10 cellular contexts compared by ENCODE assay signal in genomic region chr9:21096901-21097255, GRCh38. TPM values are rescaled to one million over a fixed set of nuclear protein-coding genes. Genes with fewer than 3 reads are reported as not detected.
DNase-seq lines count a peak whose midpoint lies in the region; ATAC-seq and TF ChIP-seq lines count a peak whose summit lies in the region.
"Had no signal": no experiment of that assay in that cellular context is flagged by ENCODE, and none has a peak within 500 bp of the region (broad histone marks: within the 10 kb centered on the region; RNA-seq: fewer than 3 reads in every experiment).

No MANE protein-coding gene starts in this region.

- H3K4me3 ChIP-seq in right atrium auricular region = peak overlapping the region in 1 of 2 donors; percentile 36
- H3K4me3 ChIP-seq in subcutaneous abdominal adipose tissue (ENCODE audit: low read depth in 1 of 5, low read length in 5 of 5) = peak overlapping the region in 3 of 5 donors; percentile 41 to 63 (median 49)

- ATAC-seq in HG02610 (IDR thresholded peaks at IDR 0.05; ENCODE audit: unreplicated experiment) = no peak

- H3K36me3 ChIP-seq in right atrium auricular region (no peaks in the 10 kb centered on the region), subcutaneous abdominal adipose tissue (ENCODE audit: control insufficient read depth in 5 of 5, insufficient read depth in 5 of 5, low read length in 5 of 5) (no peaks in the 10 kb centered on the region)

- H3K27me3 ChIP-seq in right atrium auricular region = no peaks in the 10 kb centered on the region
- H3K27me3 ChIP-seq in subcutaneous abdominal adipose tissue (ENCODE audit: control insufficient read depth in 5 of 5, insufficient read depth in 4 of 5, low read length in 5 of 5) = no peaks in the 10 kb centered on the region

- H3K27me3 Mint-ChIP-seq in activated CD4-positive, alpha-beta T cell treated with anti-CD3 and anti-CD28 coated beads, Interleukin-2, amount 10 ng/mL, durations not matched to agents 7 days and 5 days = no peaks in the 10 kb centered on the region
- H3K27me3 Mint-ChIP-seq in activated CD4-positive, alpha-beta memory T cell treated with anti-CD3 and anti-CD28 coated beads, Interleukin-2, amount 10 ng/mL, durations not matched to agents 7 days and 5 days = no peaks in the 10 kb centered on the region

- H3K27ac Mint-ChIP-seq in activated CD4-positive, alpha-beta T cell treated with anti-CD3 and anti-CD28 coated beads, Interleukin-2, amount 10 ng/mL, durations not matched to agents 7 days and 5 days = peak overlapping the region; percentile 90
- H3K27ac Mint-ChIP-seq in activated CD4-positive, alpha-beta memory T cell treated with anti-CD3 and anti-CD28 coated beads, Interleukin-2, amount 10 ng/mL, durations not matched to agents 7 days and 5 days = peak overlapping the region; percentile 74

- POLR2A ChIA-PET in activated CD4-positive, alpha-beta T cell treated with anti-CD3 and anti-CD28 coated beads, Interleukin-2, amount 10 ng/mL, durations not matched to agents 7 days and 5 days (lab: Charles Lee) = no interaction called here
- POLR2A ChIA-PET in activated CD4-positive, alpha-beta memory T cell treated with anti-CD3 and anti-CD28 coated beads, Interleukin-2, amount 10 ng/mL, durations not matched to agents 7 days and 5 days (lab: Charles Lee) = interaction anchor here (1.3 to 2.2 kb wide), 4 partner anchors 10 to 143 kb away, joined by 3 to 12 read pairs (median 5); partner anchors contain the start of gene HACD4

- H3K4me1 ChIP-seq in right atrium auricular region = peaks cover 0 to 20% of the 10 kb centered on the region in 2 donors
- peaks cover 0 to 19% (median 16%) of the 10 kb centered on the region in 5 donors for H3K4me1 ChIP-seq in subcutaneous abdominal adipose tissue (ENCODE audit: control insufficient read depth in 5 of 5, insufficient read depth in 5 of 5, low read length in 5 of 5)

- no peak overlapping the region for H3K9ac ChIP-seq in subcutaneous abdominal adipose tissue (ENCODE audit: low read length in 5 of 5)

- CTCF ChIA-PET in activated CD4-positive, alpha-beta T cell treated with anti-CD3 and anti-CD28 coated beads, Interleukin-2, amount 10 ng/mL, durations not matched to agents 7 days and 5 days (lab: Charles Lee) = interaction anchor here (1.0 to 1.7 kb wide), 3 partner anchors 10 to 156 kb away, joined by 3 to 5 read pairs (median 5); no protein-coding TSS in a partner anchor
- CTCF ChIA-PET in activated CD4-positive, alpha-beta memory T cell treated with anti-CD3 and anti-CD28 coated beads, Interleukin-2, amount 10 ng/mL, durations not matched to agents 7 days and 5 days (lab: Charles Lee) = interaction anchor here (0.6 to 2.4 kb wide), 4 partner anchors 15 to 516 kb away, joined by 3 to 20 read pairs (median 8); partner anchors contain the start of gene IFNB1

- H3K4me1 Mint-ChIP-seq in activated CD4-positive, alpha-beta T cell treated with anti-CD3 and anti-CD28 coated beads, Interleukin-2, amount 10 ng/mL, durations not matched to agents 7 days and 5 days = peaks cover 42% of the 10 kb centered on the region
- peaks cover 28% of the 10 kb centered on the region for H3K4me1 Mint-ChIP-seq in activated CD4-positive, alpha-beta memory T cell treated with anti-CD3 and anti-CD28 coated beads, Interleukin-2, amount 10 ng/mL, durations not matched to agents 7 days and 5 days

- peaks cover 5% of the 10 kb centered on the region for H3K9me3 Mint-ChIP-seq in activated CD4-positive, alpha-beta T cell treated with anti-CD3 and anti-CD28 coated beads, Interleukin-2, amount 10 ng/mL, durations not matched to agents 7 days and 5 days
- H3K9me3 Mint-ChIP-seq in activated CD4-positive, alpha-beta memory T cell treated with anti-CD3 and anti-CD28 coated beads, Interleukin-2, amount 10 ng/mL, durations not matched to agents 7 days and 5 days = no peaks in the 10 kb centered on the region

- no peak for TF ChIP-seq CTCF in right atrium auricular region (IDR thresholded peaks at IDR 0.05)

- H3K36me3 Mint-ChIP-seq in activated CD4-positive, alpha-beta T cell treated with anti-CD3 and anti-CD28 coated beads, Interleukin-2, amount 10 ng/mL, durations not matched to agents 7 days and 5 days (ENCODE audit: low read depth) = peaks cover 1% of the 10 kb centered on the region
- no peaks in the 10 kb centered on the region for H3K36me3 Mint-ChIP-seq in activated CD4-positive, alpha-beta memory T cell treated with anti-CD3 and anti-CD28 coated beads, Interleukin-2, amount 10 ng/mL, durations not matched to agents 7 days and 5 days (ENCODE audit: low read depth)

- H3K9me3 ChIP-seq in right atrium auricular region (no peaks in the 10 kb centered on the region), subcutaneous abdominal adipose tissue (ENCODE audit: control insufficient read depth in 5 of 5, low read length in 5 of 5) (no peaks in the 10 kb centered on the region)

- H3K4me3 Mint-ChIP-seq in activated CD4-positive, alpha-beta T cell treated with anti-CD3 and anti-CD28 coated beads, Interleukin-2, amount 10 ng/mL, durations not matched to agents 7 days and 5 days = peak overlapping the region; percentile 63
- peak overlapping the region; percentile 68 for H3K4me3 Mint-ChIP-seq in activated CD4-positive, alpha-beta memory T cell treated with anti-CD3 and anti-CD28 coated beads, Interleukin-2, amount 10 ng/mL, durations not matched to agents 7 days and 5 days

- DNase-seq in activated CD4-positive, alpha-beta T cell treated with anti-CD3 and anti-CD28 coated beads, Interleukin-2, amount 10 ng/mL, durations not matched to agents 7 days and 5 days = no peak
- DNase-seq in activated CD4-positive, alpha-beta T cell treated with anti-CD3 and anti-CD28 coated beads, Interleukin-2, amount 50 U/mL, for 48 hours = no peak
- DNase-seq in activated CD4-positive, alpha-beta memory T cell treated with anti-CD3 and anti-CD28 coated beads, Interleukin-2, amount 10 ng/mL, durations not matched to agents 7 days and 5 days = no peak
- no peak for DNase-seq in right atrium auricular region (ENCODE audit: low spot score)
- DNase-seq in A172 (ENCODE audit: low spot score) = no peak
- DNase-seq in NCI-H2107 (lab: John Stamatoyannopoulos, UW) = no peak
- DNase-seq: NCI-H2171 treated with DMSO at 0.1 percent for 48 hours had no signal

- H3K27ac ChIP-seq in right atrium auricular region (peak overlapping the region; percentile 15 to 60), subcutaneous abdominal adipose tissue (ENCODE audit: low read depth, low read length) (peak overlapping the region; percentile 9)

RNA-seq across cellular contexts. Expression of gene IFNB1, which starts 19.1 kb away (rescaled TPM):
- not detected for total RNA-seq in activated CD4-positive, alpha-beta T cell treated with anti-CD3 and anti-CD28 coated beads, Interleukin-2, amount 10 ng/mL, durations not matched to agents 7 days and 5 days
- under 1 TPM; 0.35 to 0.68 TPM for total RNA-seq in activated CD4-positive, alpha-beta memory T cell treated with anti-CD3 and anti-CD28 coated beads, Interleukin-2, amount 10 ng/mL, durations not matched to agents 7 days and 5 days
- total RNA-seq in right atrium auricular region = not detected
- not detected in 2 replicates for total RNA-seq in A172 (2014; rRNA removed; shearing (Covaris generic))
- total RNA-seq: lung microvascular endothelial cell had no signal

RNA-seq across cellular contexts. Expression of gene IFNW1, which starts 44.8 kb away (rescaled TPM):
- not detected for total RNA-seq in activated CD4-positive, alpha-beta T cell treated with anti-CD3 and anti-CD28 coated beads, Interleukin-2, amount 10 ng/mL, durations not matched to agents 7 days and 5 days
- not detected for total RNA-seq in activated CD4-positive, alpha-beta memory T cell treated with anti-CD3 and anti-CD28 coated beads, Interleukin-2, amount 10 ng/mL, durations not matched to agents 7 days and 5 days
- not detected for total RNA-seq in right atrium auricular region
- not detected in 2 replicates for total RNA-seq in A172 (2014; rRNA removed; shearing (Covaris generic))
- total RNA-seq: lung microvascular endothelial cell had no signal
